In the genomic region with DNA sequence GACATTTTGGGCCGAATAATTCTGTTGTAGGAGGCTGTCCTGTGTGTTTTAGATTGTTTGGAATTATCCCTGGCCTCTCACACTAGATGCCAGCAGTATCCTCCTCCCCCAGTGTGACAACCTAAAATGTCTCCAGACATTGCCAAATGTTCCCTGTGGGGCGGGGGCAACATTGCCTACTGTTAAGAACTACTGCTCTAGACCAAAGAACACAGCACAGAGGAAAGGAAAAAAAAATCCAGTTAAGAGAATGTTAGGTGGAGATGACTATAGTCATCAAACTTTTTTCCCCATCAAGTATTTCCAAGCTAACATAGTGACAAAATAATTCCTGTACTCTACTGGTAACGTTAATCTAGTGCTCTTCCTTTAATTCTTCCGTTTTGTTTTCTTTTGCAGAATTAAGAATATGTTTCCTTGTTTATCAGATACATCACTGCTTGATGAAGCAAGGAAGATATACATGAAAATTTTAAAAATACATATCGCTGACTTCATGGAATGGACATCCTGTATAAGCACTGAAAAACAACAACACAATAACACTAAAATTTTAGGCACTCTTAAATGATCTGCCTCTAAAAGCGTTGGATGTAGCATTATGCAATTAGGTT, we compare ENCODE assay signal across 8 cellular contexts.
DNase-seq lines count a peak whose midpoint lies in the region; ATAC-seq and TF ChIP-seq lines count a peak whose summit lies in the region.

No MANE protein-coding gene starts in this region.

- peaks cover 11% of the 10 kb centered on the region for H3F3A ChIP-seq in Loucy (ENCODE audit: low read depth)

- H3K4me1 ChIP-seq in Loucy (ENCODE audit: insufficient read depth, low read length, poor library complexity, severe bottlenecking) (peaks cover 32% of the 10 kb centered on the region), neuron (ENCODE audit: insufficient read depth, low read length) (peaks cover 45% of the 10 kb centered on the region)

- peaks cover 83% of the 10 kb centered on the region for H3K79me2 ChIP-seq in Loucy (ENCODE audit: insufficient read depth, low read length)

- H3K9me2 ChIP-seq in Loucy (replicated peaks; ENCODE audit: low read depth, low read length): no peaks in the 10 kb centered on the region

- DNase-seq in DMS79 (lab: John Stamatoyannopoulos, UW) (peak; percentile 28), brain microvascular endothelial cell (no peak), NCI-H510A (lab: John Stamatoyannopoulos, UW) (no peak), DMS153 treated with DMSO at 0.1 percent for 48 hours (lab: John Stamatoyannopoulos, UW; ENCODE audit: unreplicated experiment) (no peak), iPS-NIHi11 (ENCODE audit: low spot score) (no peak)

- in situ Hi-C loops in brain microvascular endothelial cell (cut with HindIII; ENCODE audit: low pct_ligation_motif_present, low sequenced_read_pairs): no loop called here

- H3K27ac ChIP-seq in brain microvascular endothelial cell: peak overlapping the region; percentile 90

- H3K4me2 ChIP-seq in Loucy (ENCODE audit: low read depth, low read length, poor library complexity, severe bottlenecking): peak overlapping the region; percentile 91

- H3K9ac ChIP-seq in Loucy (ENCODE audit: low read depth, low read length, poor library complexity, severe bottlenecking): peak overlapping the region; percentile 100

- H3K9me3 ChIP-seq in Loucy (ENCODE audit: insufficient read depth, low read depth, low read length) (no peaks in the 10 kb centered on the region), neuron (ENCODE audit: low read length) (no peaks in the 10 kb centered on the region)

- H2AFZ ChIP-seq in Loucy (ENCODE audit: low read length): no peak overlapping the region
- H2AFZ ChIP-seq in neuron (ENCODE audit: low read depth, low read length): no peak overlapping the region

- H3K4me3 ChIP-seq in Loucy (ENCODE audit: low read length, poor library complexity, severe bottlenecking) (peak overlapping the region; percentile 99), brain microvascular endothelial cell (ENCODE audit: low read depth, low read length) (peak overlapping the region; percentile 27), neuron (ENCODE audit: low read length) (peak overlapping the region; percentile 77)

- H3K36me3 ChIP-seq in Loucy (ENCODE audit: insufficient read depth, low read length) (peaks cover 38% of the 10 kb centered on the region), brain microvascular endothelial cell (replicated peaks) (peaks cover 21% of the 10 kb centered on the region), neuron (ENCODE audit: insufficient read depth, low read length) (peaks cover 50% of the 10 kb centered on the region)

- ATAC-seq in HG03097 (IDR thresholded peaks at IDR 0.05; ENCODE audit: low FRiP score, unreplicated experiment): no peak

- H4K20me1 ChIP-seq in Loucy (ENCODE audit: insufficient read depth, low read length, poor library complexity, severe bottlenecking): peaks cover 41% of the 10 kb centered on the region

- H3K27me3 ChIP-seq in Loucy (ENCODE audit: insufficient read depth, low read length, poor library complexity, severe bottlenecking) (peaks cover 21% of the 10 kb centered on the region), brain microvascular endothelial cell (replicated peaks) (no peaks in the 10 kb centered on the region), neuron (ENCODE audit: insufficient read depth, low read length) (no peaks in the 10 kb centered on the region)

- no peak for TF ChIP-seq CTCF in Loucy (conservative IDR thresholded peaks at IDR 0.05; ENCODE audit: low read length)
- no peak for TF ChIP-seq CTCF in brain microvascular endothelial cell (IDR thresholded peaks at IDR 0.05; ENCODE audit: low read depth, low read length, missing control alignments)

Comparison
In these comparisons a context has a peak if more than half of its experiments do, and no peak if none do; other contexts are left out.
1. H3K4me3 ChIP-seq: peak in every context shown above with its lines; median percentile 99 in Loucy; 77 in neuron; 27 in brain microvascular endothelial cell.